1 cellular context compared by ENCODE assay signal in genomic region chr15:57030011-57030410, GRCh38.
A peak's percentile ranks its signal among the peaks of the same experiment; 100 is the strongest.
TF ChIP-seq lines count a peak whose summit lies in the region.

No MANE protein-coding gene starts in this region.

TF ChIP-seq in K562, 482 proteins besides CTCF, POLR2A, EP300 and RAD21:
- TF ChIP-seq L3MBTL2 (IDR thresholded peaks at IDR 0.05) (no peak), HMGN3 (IDR thresholded peaks at IDR 0.05; ENCODE audit: borderline replicate concordance, extremely low read depth, insufficient read length, low read depth, low read length) (no peak), CBX2 (IDR thresholded peaks at IDR 0.05; ENCODE audit: insufficient read depth, low read length, poor library complexity, severe bottlenecking) (no peak), ARID4B (CRISPR knock-in tag; IDR thresholded peaks at IDR 0.05) (no peak), SRSF1 (IDR thresholded peaks at IDR 0.05; ENCODE audit: low read depth, low read length) (no peak), GMEB1 (CRISPR knock-in tag; IDR thresholded peaks at IDR 0.05) (no peak), CUX1 (CRISPR knock-in tag; IDR thresholded peaks at IDR 0.05) (peak; percentile 82), HES1 (IDR thresholded peaks at IDR 0.05; ENCODE audit: low read depth) (no peak), FOXJ2 (tag; IDR thresholded peaks at IDR 0.05) (no peak), XRCC5 (IDR thresholded peaks at IDR 0.05; ENCODE audit: low read depth, low read length) (no peak), DACH1 (IDR thresholded peaks at IDR 0.05; ENCODE audit: partially characterized antibody) (peak; percentile 73), GABPA (tag; conservative IDR thresholded peaks at IDR 0.05; ENCODE audit: low read depth) (no peak), ZNF518B (CRISPR knock-in tag; IDR thresholded peaks at IDR 0.05) (no peak), NFRKB (IDR thresholded peaks at IDR 0.05; ENCODE audit: low read depth) (no peak), NBN (IDR thresholded peaks at IDR 0.05; ENCODE audit: low read depth) (no peak), DPF2 (IDR thresholded peaks at IDR 0.05) (no peak), ZNF41 (CRISPR knock-in tag; conservative IDR thresholded peaks at IDR 0.05) (no peak), ETV6 (IDR thresholded peaks at IDR 0.05; ENCODE audit: borderline replicate concordance in 1 of 2, low read depth in 2 of 2, low read length in 1 of 2) (no peak), ETV6 (CRISPR knock-in tag; IDR thresholded peaks at IDR 0.05; ENCODE audit: borderline replicate concordance) (0 out of 2 replicates have a peak, but pooled peaks have one; percentile 42), CHD2 (IDR thresholded peaks at IDR 0.05; ENCODE audit: low read depth, low read length) (no peak), POU5F1 (IDR thresholded peaks at IDR 0.05; ENCODE audit: borderline replicate concordance, low read depth, low read length, partially characterized antibody) (no peak), CSDE1 (IDR thresholded peaks at IDR 0.05) (no peak), NRF1 (conservative IDR thresholded peaks at IDR 0.05 in 1 of 2, IDR thresholded peaks at IDR 0.05 in 1 of 2) (no peak), RBM34 (IDR thresholded peaks at IDR 0.05; ENCODE audit: borderline replicate concordance, insufficient read depth, low read length) (no peak)
